Comparison of ENCODE assay signal across 8 cellular contexts in genomic region chr2:42470706-42471105, GRCh38. TPM values are rescaled to one million over a fixed set of nuclear protein-coding genes. Genes with fewer than 3 reads are reported as not detected.
"Had no signal": no experiment of that assay in that cellular context is flagged by ENCODE, and none has a peak within 500 bp of the region (broad histone marks: within the 10 kb centered on the region; RNA-seq: fewer than 3 reads in every experiment).

No MANE protein-coding gene starts in this region.

- DNase-seq: GOT3, H7, IMR-90, KG1 had no signal

- H3K9me3 ChIP-seq: HAP-1 had no signal

- H3K4me3 ChIP-seq: HAP-1, K562 had no signal

- H3K27ac ChIP-seq: HL-60 had no signal

- H3K4me1 ChIP-seq: HAP-1 had no signal

- H3K36me3 ChIP-seq: HAP-1 had no signal

- ATAC-seq: HCT116, K562 had no signal

- FAIRE-seq: K562 had no signal

RNA-seq across cellular contexts. Expression of gene KCNG3, which starts 23.1 kb away (rescaled TPM):
- total RNA-seq: K562 had no signal
- polyA plus RNA-seq: IMR-90, K562 had no signal
